ENCODE assay signal across 8 cellular contexts in genomic region chr11:101915811-101916291, GRCh38. TPM values are rescaled to one million over a fixed set of nuclear protein-coding genes. Genes with fewer than 3 reads are reported as not detected.
DNase-seq lines count a peak whose midpoint lies in the region; ATAC-seq, FAIRE-seq and TF ChIP-seq lines count a peak whose summit lies in the region.

No MANE protein-coding gene starts in this region.

- intact Hi-C loops in dorsolateral prefrontal cortex (cut with DNase I) = no loop called here

- TF ChIP-seq CTCF in GM13977 (IDR thresholded peaks at IDR 0.05; ENCODE audit: extremely low read depth, insufficient read depth, missing control alignments) = no peak
- no peak for TF ChIP-seq CTCF in dorsolateral prefrontal cortex (IDR thresholded peaks at IDR 0.05 in 54 of 56, conservative IDR thresholded peaks at IDR 0.05 in 2 of 56; ENCODE audit: low read depth in 1 of 56, partially characterized antibody in 56 of 56)

- in situ Hi-C loops in GM13977 (cut with MboI; ENCODE audit: low pct_unique_long_range_greater_than_20kb, low sequenced_read_pairs, unreplicated experiment) = no loop called here

- no peak for FAIRE-seq in RCC 7860 (lab: Jason Lieb, UNC)

- peak overlapping the region; percentile 0 for H3K9ac ChIP-seq in muscle layer of colon (ENCODE audit: low read length)

- H3K4me1 ChIP-seq in muscle layer of colon (ENCODE audit: insufficient read depth, low read length) = peaks cover 20% of the 10 kb centered on the region

- peak; percentile 57 for DNase-seq in AG08395 (ENCODE audit: low spot score)
- peak; percentile 22 for DNase-seq in GM13977 (ENCODE audit: low spot score)
- DNase-seq in RCC 7860 (ENCODE audit: low spot score) = peak; percentile 32
- peak in 1 of 10 donors; percentile 5 for DNase-seq in dorsolateral prefrontal cortex
- DNase-seq in activated gamma-delta T cell (lab: John Stamatoyannopoulos, UW) = no peak
- DNase-seq in putamen (ENCODE audit: low spot score) = no peak

- H3K4me3 ChIP-seq in dorsolateral prefrontal cortex (peak overlapping the region; percentile 58 to 90 (median 77)), muscle layer of colon (ENCODE audit: low read depth in 1 of 2, low read length in 2 of 2) (peak overlapping the region; percentile 68 to 85)

- H3K9me3 ChIP-seq in muscle layer of colon (ENCODE audit: low read length) = no peaks in the 10 kb centered on the region

- H3K27ac ChIP-seq in dorsolateral prefrontal cortex (peak overlapping the region; percentile 42 to 97 (median 88)), muscle layer of colon (ENCODE audit: low read depth, low read length) (peak overlapping the region; percentile 89)

- H3K36me3 ChIP-seq in muscle layer of colon (ENCODE audit: insufficient read depth, low read length) = no peaks in the 10 kb centered on the region

- ATAC-seq in HG03025 (IDR thresholded peaks at IDR 0.05; ENCODE audit: low FRiP score, unreplicated experiment) = peak; percentile 49

- H3K27me3 ChIP-seq in dorsolateral prefrontal cortex (no peaks in the 10 kb centered on the region), muscle layer of colon (ENCODE audit: control insufficient read depth in 1 of 2, insufficient read depth in 2 of 2, low read length in 2 of 2) (no peaks in the 10 kb centered on the region)

RNA-seq across cellular contexts. Expression of gene ANGPTL5, which starts 0.5 kb away (rescaled TPM):
- 1 to 10 TPM in 1 of 120 experiments, under 1 TPM in 52, not detected in 67; 0.16 to 1.5 (median 0.31) TPM for total RNA-seq in dorsolateral prefrontal cortex

RNA-seq across cellular contexts. Expression of gene CEP126, which starts 1.0 kb away (rescaled TPM):
- 10 to 100 TPM; 15.1 to 46.7 (median 30.2) TPM for total RNA-seq in dorsolateral prefrontal cortex

Comparison
In these comparisons a context has a peak if more than half of its experiments do, and no peak if none do; other contexts are left out.
1. DNase-seq: peak in AG08395 (single experiment), GM13977 (single experiment) and RCC 7860 (single experiment); none in activated gamma-delta T cell (single experiment) and putamen (single experiment).